ENCODE assay signal across 12 cellular contexts in genomic region chr12:53465679-53466078, GRCh38. TPM values are rescaled to one million over a fixed set of nuclear protein-coding genes. Genes with fewer than 3 reads are reported as not detected.
A peak's percentile ranks its signal among the peaks of the same experiment; 100 is the strongest.
DNase-seq lines count a peak whose midpoint lies in the region; ATAC-seq, FAIRE-seq and TF ChIP-seq lines count a peak whose summit lies in the region.
"Had no signal": no experiment of that assay in that cellular context is flagged by ENCODE, and none has a peak within 500 bp of the region (broad histone marks: within the 10 kb centered on the region; RNA-seq: fewer than 3 reads in every experiment).

No MANE protein-coding gene starts in this region.

- intact Hi-C loops in dendritic cell treated with granulocyte-macrophage colony-stimulating factor and Interleukin-4, amounts not matched to agents 40 ng/mL and 50 ng/mL, for 4 days (cut with micrococcal nuclease) = loop anchor here (5.0 kb wide), 1 partner anchor 42 kb away; the partner anchor contains the start of gene NPFF

- peaks cover 100% of the 10 kb centered on the region for H3K79me2 ChIP-seq in GM23248 (ENCODE audit: insufficient read depth)

- peak overlapping the region; percentile 10; the same call in 1 of the 2 replicates for H3K9ac ChIP-seq in GM23248

- DNase-seq in A549 (ENCODE audit: low read depth in 1 of 2, low spot score in 1 of 2) (no peak), GM23248 (no peak), urothelium cell line (ENCODE audit: low spot score) (no peak), UCSD-AML1 (lab: John Stamatoyannopoulos, UW; ENCODE audit: unreplicated experiment) (no peak), DMS79 (lab: John Stamatoyannopoulos, UW) (no peak)
- DNase-seq: activated CD4-positive, CD25-positive, alpha-beta regulatory T cell; CD8-positive, alpha-beta T cell; NCI-H446 treated with DMSO at 0.1 percent for 48 hours had no signal

- H3K9me2 ChIP-seq in GM23248 (ENCODE audit: insufficient read depth) = no peaks in the 10 kb centered on the region

- H3K4me3 ChIP-seq in A549 (no peak overlapping the region), GM23248 (no peak overlapping the region)
- H3K4me3 ChIP-seq: vagina had no signal

- peaks cover 41% of the 10 kb centered on the region; the same call in 2 of the 3 replicates for H3K4me1 ChIP-seq in A549
- H3K4me1 ChIP-seq in GM23248 (ENCODE audit: insufficient read depth) = no peaks in the 10 kb centered on the region

- H2AFZ ChIP-seq in GM23248 = no peak overlapping the region

- in situ Hi-C loops in GM23248 (cut with MboI) = no loop called here

- CTCF ChIA-PET in A549 (lab: Yijun Ruan, JAX) = interaction anchor here (3.3 kb wide), 1 partner anchor 10 kb away, joined by 14 read pairs; no protein-coding TSS in a partner anchor

- H3K9me3 ChIP-seq in A549 = no peaks in the 10 kb centered on the region
- no peaks in the 10 kb centered on the region for H3K9me3 ChIP-seq in GM23248 (ENCODE audit: low read depth)
- H3K9me3 ChIP-seq: vagina had no signal

- peaks cover 94% of the 10 kb centered on the region for H3K36me3 ChIP-seq in GM23248 (ENCODE audit: low read depth)

- peaks cover 52% of the 10 kb centered on the region for H3K4me1 Mint-ChIP-seq in dendritic cell treated with granulocyte-macrophage colony-stimulating factor and Interleukin-4, amounts not matched to agents 40 ng/mL and 50 ng/mL, for 4 days (ENCODE audit: low read depth)

- no peak overlapping the region for H3K27ac ChIP-seq in A549
- H3K27ac ChIP-seq in GM23248 = peak overlapping the region; percentile 12
- H3K27ac ChIP-seq: vagina had no signal

- peaks cover 7% of the 10 kb centered on the region; the same call in 1 of the 2 replicates for H4K20me1 ChIP-seq in GM23248 (ENCODE audit: insufficient read depth)

- TF ChIP-seq EP300 in A549 (IDR thresholded peaks at IDR 0.05) = no peak

- FAIRE-seq in A549 (lab: Jason Lieb, UNC) (no peak), urothelium cell line (lab: Jason Lieb, UNC) (no peak)
- FAIRE-seq: islet of Langerhans had no signal

- no peak for TF ChIP-seq RAD21 in A549 (conservative IDR thresholded peaks at IDR 0.05 in 1 of 2, IDR thresholded peaks at IDR 0.05 in 1 of 2)

- no peaks in the 10 kb centered on the region for H3K27me3 Mint-ChIP-seq in dendritic cell treated with granulocyte-macrophage colony-stimulating factor and Interleukin-4, amounts not matched to agents 40 ng/mL and 50 ng/mL, for 4 days

- H3K4me2 ChIP-seq in A549 = no peak overlapping the region
- no peak overlapping the region for H3K4me2 ChIP-seq in GM23248 (ENCODE audit: unreplicated experiment)

- H3K4me3 Mint-ChIP-seq in dendritic cell treated with granulocyte-macrophage colony-stimulating factor and Interleukin-4, amounts not matched to agents 40 ng/mL and 50 ng/mL, for 4 days = peak overlapping the region; percentile 30
- H3K4me3 Mint-ChIP-seq: activated T-helper 1 cell treated with anti-CD3 and anti-CD28 coated beads, Interleukin-12 subunit alpha, Interleukin-12 subunit beta, Interleukin-2, Interleukin-4 antibody, amounts not matched to agents 30 ng/mL and 10 ng/mL and 1 ng/mL, durations not matched to agents 14 hours and 24 hours and 36 hours; CD8-positive, alpha-beta T cell had no signal

- H3K36me3 Mint-ChIP-seq in dendritic cell treated with granulocyte-macrophage colony-stimulating factor and Interleukin-4, amounts not matched to agents 40 ng/mL and 50 ng/mL, for 4 days (ENCODE audit: low read depth) = peaks cover 100% of the 10 kb centered on the region

- TF ChIP-seq CTCF in A549 (IDR thresholded peaks at IDR 0.05) = no peak

- WGBS in A549 (ENCODE audit: missing lambda C conversion rate) = 78% methylated on average over 2 of the region's 2 CpGs
- 63 to 66% methylated on average over 2 of the region's 2 CpGs for WGBS in GM23248 (ENCODE audit: low coverage in 1 of 2, low lambda C conversion rate in 2 of 2, missing lambda C conversion rate in 2 of 2), 2 experiments

- ATAC-seq in A549 = peak; percentile 18 to 30; a peak in 3 of 6 replicates
- ATAC-seq: CD8-positive, alpha-beta T cell had no signal

- peak overlapping the region; percentile 74 for H3K27ac Mint-ChIP-seq in dendritic cell treated with granulocyte-macrophage colony-stimulating factor and Interleukin-4, amounts not matched to agents 40 ng/mL and 50 ng/mL, for 4 days

- POLR2A ChIA-PET in A549 (lab: Yijun Ruan, JAX) = interaction anchor here (0.5 to 2.8 kb wide), 4 partner anchors 8 to 13 kb away, joined by 3 to 9 read pairs (median 4); no protein-coding TSS in a partner anchor

- H3K9me3 Mint-ChIP-seq in dendritic cell treated with granulocyte-macrophage colony-stimulating factor and Interleukin-4, amounts not matched to agents 40 ng/mL and 50 ng/mL, for 4 days = no peaks in the 10 kb centered on the region
- H3K9me3 Mint-ChIP-seq: activated T-helper 1 cell treated with anti-CD3 and anti-CD28 coated beads, Interleukin-12 subunit alpha, Interleukin-12 subunit beta, Interleukin-2, Interleukin-4 antibody, amounts not matched to agents 30 ng/mL and 10 ng/mL and 1 ng/mL, durations not matched to agents 14 hours and 24 hours and 36 hours; CD8-positive, alpha-beta T cell had no signal

- TF ChIP-seq POLR2A in A549 (IDR thresholded peaks at IDR 0.05; ENCODE audit: low read length) = no peak

- no peaks in the 10 kb centered on the region for H3K27me3 ChIP-seq in GM23248 (replicated peaks; ENCODE audit: insufficient read depth)
- H3K27me3 ChIP-seq: vagina had no signal

- peaks cover 79% of the 10 kb centered on the region for H3F3A ChIP-seq in GM23248 (ENCODE audit: insufficient read depth)

TF ChIP-seq in A549, 52 proteins besides CTCF, POLR2A, EP300 and RAD21 (continues in another document):
- no peak for TF ChIP-seq CHD4 (IDR thresholded peaks at IDR 0.05; ENCODE audit: borderline replicate concordance)
- TF ChIP-seq RFX5 (IDR thresholded peaks at IDR 0.05) = no peak
- TF ChIP-seq HES2 (IDR thresholded peaks at IDR 0.05) = no peak
- TF ChIP-seq CHD2 (IDR thresholded peaks at IDR 0.05; ENCODE audit: low read length, partially characterized antibody) = no peak
- no peak for TF ChIP-seq ESRRA (IDR thresholded peaks at IDR 0.05; ENCODE audit: borderline replicate concordance, low read length)
- no peak for TF ChIP-seq FOSL2 (IDR thresholded peaks at IDR 0.05)
- no peak for TF ChIP-seq FOSL2 (CRISPR knock-in tag; IDR thresholded peaks at IDR 0.05)

RNA-seq across cellular contexts. Expression of gene PCBP2, which starts 13.8 kb away (rescaled TPM):
- polyA plus RNA-seq in A549 (2011; rRNA removed) (367 and 604 TPM in 2 replicates), A549 (2017; fragmentation: RNase III; extraction: RNeasy Plus Mini Kit Qiagen cat#74134 plus additional on column Dnase treatment) (546 to 553 TPM (median 551 TPM) in 3 replicates), GM23248 (2016; fragmentation: Nextera tagmentation; extraction: Ambion mirVana) (94.3 and 100 TPM in 2 replicates)
- polyA plus RNA-seq in A549 (2012; cell fraction: cytosol; rRNA removed) = 705 and 750 TPM in 2 replicates
- polyA plus RNA-seq in A549 (2012; cell fraction: nucleus; rRNA removed) = 500 and 631 TPM in 2 replicates
- 1,540 and 1,566 TPM in 2 replicates for polyA minus RNA-seq in A549 (2011; rRNA and poly(A)+ RNA removed)
- total RNA-seq in GM23248 (2014; rRNA removed; shearing (Covaris generic)) = 143 TPM in 2 replicates

RNA-seq across cellular contexts. Expression of gene PRR13, which starts 24.1 kb away (rescaled TPM):
- polyA plus RNA-seq in A549 (2011; rRNA removed) = 203 and 257 TPM in 2 replicates
- 214 and 245 TPM in 2 replicates for polyA plus RNA-seq in A549 (2012; cell fraction: cytosol; rRNA removed)
- 99.6 and 118 TPM in 2 replicates for polyA plus RNA-seq in A549 (2012; cell fraction: nucleus; rRNA removed)
- 210 to 248 TPM (median 221 TPM) in 3 replicates for polyA plus RNA-seq in A549 (2017; fragmentation: RNase III; extraction: RNeasy Plus Mini Kit Qiagen cat#74134 plus additional on column Dnase treatment)
- 200 and 213 TPM in 2 replicates for polyA minus RNA-seq in A549 (2011; rRNA and poly(A)+ RNA removed)
- total RNA-seq in GM23248 (2014; rRNA removed; shearing (Covaris generic)) = 35.3 and 42.4 TPM in 2 replicates
- polyA plus RNA-seq in GM23248 (2016; fragmentation: Nextera tagmentation; extraction: Ambion mirVana) = 217 and 221 TPM in 2 replicates

RNA-seq across cellular contexts. Expression of gene MAP3K12, which starts 33.6 kb away (rescaled TPM):
- 21.9 and 30.6 TPM in 2 replicates for polyA plus RNA-seq in A549 (2011; rRNA removed)
- 20.1 and 23.0 TPM in 2 replicates for polyA plus RNA-seq in A549 (2012; cell fraction: cytosol; rRNA removed)
- 110 and 113 TPM in 2 replicates for polyA plus RNA-seq in A549 (2012; cell fraction: nucleus; rRNA removed)
- 14.0 to 18.7 TPM (median 16.1 TPM) in 3 replicates for polyA plus RNA-seq in A549 (2017; fragmentation: RNase III; extraction: RNeasy Plus Mini Kit Qiagen cat#74134 plus additional on column Dnase treatment)
- polyA minus RNA-seq in A549 (2011; rRNA and poly(A)+ RNA removed) = 29.2 and 40.6 TPM in 2 replicates
- total RNA-seq in GM23248 (2014; rRNA removed; shearing (Covaris generic)) = 36.5 and 37.4 TPM in 2 replicates
- polyA plus RNA-seq in GM23248 (2016; fragmentation: Nextera tagmentation; extraction: Ambion mirVana) = 8.7 and 10.4 TPM in 2 replicates

RNA-seq across cellular contexts. Expression of gene TARBP2, which starts 35.4 kb away (rescaled TPM):
- polyA plus RNA-seq in A549 (2011; rRNA removed) (41.5 and 51.2 TPM in 2 replicates), A549 (2017; fragmentation: RNase III; extraction: RNeasy Plus Mini Kit Qiagen cat#74134 plus additional on column Dnase treatment) (43.7 to 50.4 TPM (median 49.9 TPM) in 3 replicates), GM23248 (2016; fragmentation: Nextera tagmentation; extraction: Ambion mirVana) (32.1 and 36.0 TPM in 2 replicates)
- polyA plus RNA-seq in A549 (2012; cell fraction: cytosol; rRNA removed) = 91.9 and 106 TPM in 2 replicates
- 170 and 176 TPM in 2 replicates for polyA plus RNA-seq in A549 (2012; cell fraction: nucleus; rRNA removed)
- polyA minus RNA-seq in A549 (2011; rRNA and poly(A)+ RNA removed) = 39.4 and 49.2 TPM in 2 replicates
- 40.1 and 54.1 TPM in 2 replicates for total RNA-seq in GM23248 (2014; rRNA removed; shearing (Covaris generic))

RNA-seq across cellular contexts. Expression of gene NPFF, which starts 41.6 kb away (rescaled TPM):
- polyA plus RNA-seq in A549 (2011; rRNA removed) (0.17 TPM in 1 of 2 replicates, not detected in the other), A549 (2017; fragmentation: RNase III; extraction: RNeasy Plus Mini Kit Qiagen cat#74134 plus additional on column Dnase treatment) (not detected in 3 replicates), GM23248 (2016; fragmentation: Nextera tagmentation; extraction: Ambion mirVana) (not detected in 2 replicates)
- polyA plus RNA-seq in A549 (2012; cell fraction: cytosol; rRNA removed) = 0.26 and 0.46 TPM in 2 replicates
- 1.4 and 1.6 TPM in 2 replicates for polyA plus RNA-seq in A549 (2012; cell fraction: nucleus; rRNA removed)
- not detected in 2 replicates for polyA minus RNA-seq in A549 (2011; rRNA and poly(A)+ RNA removed)
- not detected in 2 replicates for total RNA-seq in GM23248 (2014; rRNA removed; shearing (Covaris generic))
- total RNA-seq: activated T-helper 1 cell treated with anti-CD3 and anti-CD28 coated beads, Interleukin-12 subunit alpha, Interleukin-12 subunit beta, Interleukin-2, Interleukin-4 antibody, amounts not matched to agents 30 ng/mL and 10 ng/mL and 1 ng/mL, durations not matched to agents 14 hours and 24 hours and 36 hours; CD8-positive, alpha-beta T cell; vagina had no signal
